10 cellular contexts compared by ENCODE assay signal in genomic region chr14:96117101-96117897, GRCh38.
DNase-seq lines count a peak whose midpoint lies in the region; ATAC-seq and FAIRE-seq lines count a peak whose summit lies in the region.
"Had no signal": no experiment of that assay in that cellular context is flagged by ENCODE, and none has a peak within 500 bp of the region (broad histone marks: within the 10 kb centered on the region; RNA-seq: fewer than 3 reads in every experiment).

No MANE protein-coding gene starts in this region.

- no peaks in the 10 kb centered on the region for H3K36me3 ChIP-seq in aorta (ENCODE audit: control insufficient read depth in 1 of 2, insufficient read depth in 2 of 2, low read length in 1 of 2)
- H3K36me3 ChIP-seq: uterus had no signal

- WGBS in aorta, 2 donors = 63% methylated on average over 7 of the region's 7 CpGs

- H3K4me1 ChIP-seq in aorta (ENCODE audit: control insufficient read depth in 1 of 2, insufficient read depth in 2 of 2, low read length in 2 of 2) = no peaks in the 10 kb centered on the region
- H3K4me1 ChIP-seq: uterus had no signal

- FAIRE-seq in HTR-8/SVneo (lab: Jason Lieb, UNC) = no peak

- DNase-seq in Ammon's horn (ENCODE audit: low spot score) (peak; percentile 51), ELF-1 (ENCODE audit: low read depth, low spot score) (peak; percentile 80), NCI-H748 treated with DMSO at 0.1 percent for 48 hours (lab: John Stamatoyannopoulos, UW) (peak; percentile 32), fibroblast of peridontal ligament (ENCODE audit: extremely low read depth) (peak; percentile 50), HTR-8/SVneo (ENCODE audit: insufficient read length, low spot score) (no peak), aorta (no peak)
- no peak for DNase-seq in effector CD4-positive, alpha-beta T cell
- DNase-seq: effector CD8-positive, alpha-beta T cell; uterus had no signal

- H3K4me3 ChIP-seq in aorta (ENCODE audit: low read length in 2 of 2) = no peak overlapping the region
- H3K4me3 ChIP-seq: uterus had no signal

- H3K9me3 ChIP-seq in aorta (ENCODE audit: control insufficient read depth, low read length) = peaks cover 8% of the 10 kb centered on the region
- H3K9me3 ChIP-seq: uterus had no signal

- no peak for ATAC-seq in aorta (ENCODE audit: low FRiP score)
- ATAC-seq in HG03457 (IDR thresholded peaks at IDR 0.05; ENCODE audit: unreplicated experiment) = no peak

- no peak overlapping the region for H3K27ac ChIP-seq in aorta (ENCODE audit: low read depth in 1 of 2, low read length in 2 of 2)
- H3K27ac ChIP-seq: uterus had no signal

- H3K27me3 ChIP-seq in aorta (ENCODE audit: control insufficient read depth in 1 of 2, insufficient read depth in 2 of 2, low read length in 1 of 2) = peaks cover 0 to 1% of the 10 kb centered on the region in 2 donors
- H3K27me3 ChIP-seq: uterus had no signal

- intact Hi-C loops in aorta (cut with DNase I) = no loop called here

Comparison
In these comparisons a context has a peak if more than half of its experiments do, and no peak if none do; other contexts are left out.
1. DNase-seq: peak in Ammon's horn (single experiment), ELF-1 (single experiment), NCI-H748 treated with DMSO at 0.1 percent for 48 hours (single experiment) and fibroblast of peridontal ligament (single experiment); none in HTR-8/SVneo (single experiment), aorta (0 of 2) and effector CD4-positive, alpha-beta T cell (single experiment).